In genomic region chr2:235847576-235847975, GRCh38 we compare ENCODE assay signal across 1 cellular context.
TF ChIP-seq lines count a peak whose summit lies in the region.

No MANE protein-coding gene starts in this region.

TF ChIP-seq in WTC11, 78 proteins besides CTCF, POLR2A, EP300 and RAD21 (continued from another document):
- TF ChIP-seq, protein P1, sequence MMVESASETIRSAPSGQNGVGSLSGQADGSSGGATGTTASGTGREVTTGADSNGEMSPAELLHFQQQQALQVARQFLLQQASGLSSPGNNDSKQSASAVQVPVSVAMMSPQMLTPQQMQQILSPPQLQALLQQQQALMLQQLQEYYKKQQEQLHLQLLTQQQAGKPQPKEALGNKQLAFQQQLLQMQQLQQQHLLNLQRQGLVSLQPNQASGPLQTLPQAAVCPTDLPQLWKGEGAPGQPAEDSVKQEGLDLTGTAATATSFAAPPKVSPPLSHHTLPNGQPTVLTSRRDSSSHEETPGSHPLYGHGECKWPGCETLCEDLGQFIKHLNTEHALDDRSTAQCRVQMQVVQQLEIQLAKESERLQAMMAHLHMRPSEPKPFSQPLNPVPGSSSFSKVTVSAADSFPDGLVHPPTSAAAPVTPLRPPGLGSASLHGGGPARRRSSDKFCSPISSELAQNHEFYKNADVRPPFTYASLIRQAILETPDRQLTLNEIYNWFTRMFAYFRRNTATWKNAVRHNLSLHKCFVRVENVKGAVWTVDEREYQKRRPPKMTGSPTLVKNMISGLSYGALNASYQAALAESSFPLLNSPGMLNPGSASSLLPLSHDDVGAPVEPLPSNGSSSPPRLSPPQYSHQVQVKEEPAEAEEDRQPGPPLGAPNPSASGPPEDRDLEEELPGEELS (CRISPR knock-in tag; IDR thresholded peaks at IDR 0.05), result no peak
- TF ChIP-seq ERG (CRISPR knock-in tag; IDR thresholded peaks at IDR 0.05), result no peak
TF ChIP-seq in WTC11: peak in this region for 0.
